In genomic region chr1:210596641-210597040, GRCh38 we compare ENCODE assay signal across 27 cellular contexts.
"Had no signal": no experiment of that assay in that cellular context is flagged by ENCODE, and none has a peak within 500 bp of the region (broad histone marks: within the 10 kb centered on the region; RNA-seq: fewer than 3 reads in every experiment).

No MANE protein-coding gene starts in this region.

- ATAC-seq: activated CD8-positive, alpha-beta T cell treated with anti-CD3 and anti-CD28 coated beads for 36 hours; activated naive CD4-positive, alpha-beta T cell treated with anti-CD3 and anti-CD28 coated beads, Interleukin-2, amount 50 U/mL, for 72 hours; gastroesophageal sphincter; left cardiac atrium; left ventricle myocardium superior; naive thymus-derived CD4-positive, alpha-beta T cell had no signal

- DNase-seq: activated B cell treated with CpG ODN at 0.5 μM for 24 hours; activated CD4-positive, alpha-beta T cell treated with anti-CD3 and anti-CD28 coated beads, Interleukin-2, amount 50 U/mL, for 1 hour; activated CD8-positive, alpha-beta T cell treated with anti-CD3 and anti-CD28 coated beads for 36 hours; activated naive CD4-positive, alpha-beta T cell; activated T-cell treated with anti-CD3 and anti-CD28 coated beads, Interleukin-2, amount 50 U/mL, for 48 hours; dorsolateral prefrontal cortex; effector memory CD4-positive, alpha-beta T cell; islet precursor cell; left cardiac atrium; left ventricle myocardium superior; mammary epithelial cell; naive thymus-derived CD4-positive, alpha-beta T cell; spleen; stimulated activated naive CD4-positive, alpha-beta T cell; T-helper 1 cell had no signal

- H3K27ac ChIP-seq: cardiac muscle cell, hepatocyte, parathyroid adenoma, spleen, suprapubic skin had no signal

- H3K27me3 Mint-ChIP-seq: activated B cell treated with CpG ODN at 0.5 μM for 24 hours; activated CD8-positive, alpha-beta T cell treated with anti-CD3 and anti-CD28 coated beads for 36 hours; brain had no signal

- H3K9me3 Mint-ChIP-seq: activated B cell treated with CpG ODN at 0.5 μM for 24 hours; T-helper 2 cell treated with Interferon-gamma antibody and Interleukin-4, amounts not matched to agents 5 μg/mL and 100 μg/mL, for 36 hours had no signal

- H3K4me1 Mint-ChIP-seq: activated B cell treated with CpG ODN at 0.5 μM for 24 hours; naive thymus-derived CD4-positive, alpha-beta T cell had no signal

- H3K4me2 ChIP-seq: hepatocyte had no signal

- H3K9ac ChIP-seq: parathyroid adenoma had no signal

- H3K4me3 Mint-ChIP-seq: activated B cell treated with CpG ODN at 0.5 μM for 24 hours; activated CD8-positive, alpha-beta T cell treated with anti-CD3 and anti-CD28 coated beads for 36 hours; brain; mesothelial cell of epicardium; naive thymus-derived CD4-positive, alpha-beta T cell; T-helper 2 cell treated with Interferon-gamma antibody and Interleukin-4, amounts not matched to agents 5 μg/mL and 100 μg/mL, for 36 hours had no signal

- H3K4me1 ChIP-seq: parathyroid adenoma, spleen had no signal

- H3K36me3 ChIP-seq: cardiac muscle cell, gastroesophageal sphincter, right atrium auricular region, spleen, suprapubic skin, tibial nerve had no signal

- H3K79me2 ChIP-seq: hepatocyte, parathyroid adenoma had no signal

- H2AFZ ChIP-seq: hepatocyte, parathyroid adenoma had no signal

- H3K9me3 ChIP-seq: gastroesophageal sphincter, right atrium auricular region, suprapubic skin, tibial nerve had no signal

- H3K27me3 ChIP-seq: cardiac muscle cell, dorsolateral prefrontal cortex, gastroesophageal sphincter, hepatocyte, right atrium auricular region, spleen, suprapubic skin, tibial nerve had no signal

- H3K4me3 ChIP-seq: cardiac muscle cell, coronary artery, dorsolateral prefrontal cortex, gastroesophageal sphincter, hepatocyte, right atrium auricular region, spleen, suprapubic skin, tibial nerve had no signal

- H3K27ac Mint-ChIP-seq: activated B cell treated with CpG ODN at 0.5 μM for 24 hours; activated CD8-positive, alpha-beta T cell treated with anti-CD3 and anti-CD28 coated beads for 36 hours; activated naive CD4-positive, alpha-beta T cell treated with anti-CD3 and anti-CD28 coated beads, Interleukin-2, amount 50 U/mL, for 72 hours; mesothelial cell of epicardium; naive thymus-derived CD4-positive, alpha-beta T cell; T-helper 2 cell treated with Interferon-gamma antibody and Interleukin-4, amounts not matched to agents 5 μg/mL and 100 μg/mL, for 36 hours had no signal
